Comparison of ENCODE assay signal across 2 cellular contexts in genomic region chr17:75110307-75110937, GRCh38.
TF ChIP-seq lines count a peak whose summit lies in the region.

No MANE protein-coding gene starts in this region.

TF ChIP-seq in GM12891, 5 proteins besides CTCF, POLR2A, EP300 and RAD21:
- TF ChIP-seq PAX5 (IDR thresholded peaks at IDR 0.05; ENCODE audit: insufficient read depth, low read length, severe bottlenecking): no peak
- TF ChIP-seq POLR2AphosphoS5 (IDR thresholded peaks at IDR 0.05; ENCODE audit: low read depth, low read length): no peak
- no peak for TF ChIP-seq POU2F2 (IDR thresholded peaks at IDR 0.05; ENCODE audit: low read depth, low read length)
- TF ChIP-seq SPI1 (IDR thresholded peaks at IDR 0.05; ENCODE audit: low read depth, low read length): no peak
- no peak for TF ChIP-seq TAF1 (IDR thresholded peaks at IDR 0.05; ENCODE audit: low read depth, low read length)

TF ChIP-seq in HepG2, 621 proteins besides CTCF, POLR2A, EP300 and RAD21 (continues in another document):
- TF ChIP-seq ZNF710 (CRISPR knock-in tag; IDR thresholded peaks at IDR 0.05; ENCODE audit: borderline replicate concordance) (0 out of 2 replicates have a peak, but pooled peaks have one; percentile 36), ADNP (CRISPR knock-in tag; IDR thresholded peaks at IDR 0.05) (peak; percentile 48; the same call in 1 of the 2 replicates), ZBTB37 (CRISPR knock-in tag; IDR thresholded peaks at IDR 0.05) (peak; percentile 56; the same call in 1 of the 2 replicates), ZMYM3 (CRISPR knock-in tag; IDR thresholded peaks at IDR 0.05) (peak; percentile 90), NFKB2 (CRISPR knock-in tag; IDR thresholded peaks at IDR 0.05; ENCODE audit: borderline replicate concordance) (peak; percentile 5; the same call in 1 of the 2 replicates), ATF7-NPFF (CRISPR knock-in tag; IDR thresholded peaks at IDR 0.05; ENCODE audit: low read depth) (0 out of 2 replicates have a peak, but pooled peaks have one; percentile 20), YEATS4 (CRISPR knock-in tag; IDR thresholded peaks at IDR 0.05; ENCODE audit: borderline replicate concordance) (0 out of 2 replicates have a peak, but pooled peaks have one; percentile 12), ZBTB49 (CRISPR knock-in tag; IDR thresholded peaks at IDR 0.05; ENCODE audit: borderline replicate concordance) (no peak), ZNF614 (CRISPR knock-in tag; IDR thresholded peaks at IDR 0.05; ENCODE audit: borderline replicate concordance) (0 out of 2 replicates have a peak, but pooled peaks have one; percentile 14), ZNF292 (CRISPR knock-in tag; IDR thresholded peaks at IDR 0.05; ENCODE audit: borderline replicate concordance, low read depth) (0 out of 2 replicates have a peak, but pooled peaks have one; percentile 38), SALL1 (CRISPR knock-in tag; IDR thresholded peaks at IDR 0.05) (0 out of 2 replicates have a peak, but pooled peaks have one; percentile 11), IRF9 (CRISPR knock-in tag; IDR thresholded peaks at IDR 0.05; ENCODE audit: borderline replicate concordance) (0 out of 2 replicates have a peak, but pooled peaks have one; percentile 19), NR2C2 (CRISPR knock-in tag; IDR thresholded peaks at IDR 0.05; ENCODE audit: borderline replicate concordance) (no peak), SP140L (CRISPR knock-in tag; IDR thresholded peaks at IDR 0.05; ENCODE audit: borderline replicate concordance) (no peak), ZEB1 (IDR thresholded peaks at IDR 0.05; ENCODE audit: insufficient replicate concordance, low read depth) (peak; percentile 11), HIVEP1 (CRISPR knock-in tag; IDR thresholded peaks at IDR 0.05) (peak; percentile 66; the same call in 1 of the 2 replicates), REST (IDR thresholded peaks at IDR 0.05; ENCODE audit: borderline replicate concordance in 1 of 2, low read depth in 1 of 2, low read length in 2 of 2) (no peak), KDM5B (CRISPR knock-in tag; IDR thresholded peaks at IDR 0.05; ENCODE audit: borderline replicate concordance) (peak; percentile 60; the same call in 1 of the 2 replicates), DR1 (CRISPR knock-in tag; IDR thresholded peaks at IDR 0.05) (0 out of 2 replicates have a peak, but pooled peaks have one; percentile 48), ZNF792 (CRISPR knock-in tag; IDR thresholded peaks at IDR 0.05) (0 out of 2 replicates have a peak, but pooled peaks have one; percentile 12), CBX2 (IDR thresholded peaks at IDR 0.05; ENCODE audit: low read depth, low read length) (no peak), CBX2 (CRISPR knock-in tag; IDR thresholded peaks at IDR 0.05; ENCODE audit: low read depth) (no peak), ZBTB39 (CRISPR knock-in tag; IDR thresholded peaks at IDR 0.05) (0 out of 2 replicates have a peak, but pooled peaks have one; percentile 3), BRF2 (CRISPR knock-in tag; IDR thresholded peaks at IDR 0.05) (no peak), SRF (IDR thresholded peaks at IDR 0.05; ENCODE audit: low read depth, low read length) (no peak), JARID2 (CRISPR knock-in tag; IDR thresholded peaks at IDR 0.05; ENCODE audit: insufficient replicate concordance) (no peak), POLR2AphosphoS5 (IDR thresholded peaks at IDR 0.05; ENCODE audit: low read depth, low read length) (no peak), SOX6 (IDR thresholded peaks at IDR 0.05) (no peak), SOX6 (CRISPR knock-in tag; IDR thresholded peaks at IDR 0.05) (0 out of 2 replicates have a peak, but pooled peaks have one; percentile 14), MYC (CRISPR knock-in tag; IDR thresholded peaks at IDR 0.05; ENCODE audit: borderline replicate concordance) (no peak), ZNF776 (CRISPR knock-in tag; IDR thresholded peaks at IDR 0.05) (no peak), TRAFD1 (CRISPR knock-in tag; IDR thresholded peaks at IDR 0.05; ENCODE audit: borderline replicate concordance) (0 out of 2 replicates have a peak, but pooled peaks have one; percentile 35), PITX1 (CRISPR knock-in tag; IDR thresholded peaks at IDR 0.05) (peak; percentile 34; the same call in 1 of the 2 replicates), ZBTB38 (CRISPR knock-in tag; IDR thresholded peaks at IDR 0.05) (peak; percentile 87), CHD4 (IDR thresholded peaks at IDR 0.05; ENCODE audit: borderline replicate concordance, low read length) (peak; percentile 85), HNRNPL (IDR thresholded peaks at IDR 0.05; ENCODE audit: low read depth, low read length) (0 out of 2 replicates have a peak, but pooled peaks have one; percentile 9), ZNF333 (CRISPR knock-in tag; IDR thresholded peaks at IDR 0.05; ENCODE audit: borderline replicate concordance) (peak; percentile 84; the same call in 1 of the 2 replicates), MXD1 (CRISPR knock-in tag; IDR thresholded peaks at IDR 0.05) (peak; percentile 69; the same call in 1 of the 2 replicates), ZNF747 (CRISPR knock-in tag; IDR thresholded peaks at IDR 0.05; ENCODE audit: borderline replicate concordance) (peak; percentile 56; the same call in 1 of the 2 replicates), ZNF576 (CRISPR knock-in tag; IDR thresholded peaks at IDR 0.05) (0 out of 2 replicates have a peak, but pooled peaks have one; percentile 57), POGZ (CRISPR knock-in tag; IDR thresholded peaks at IDR 0.05) (0 out of 2 replicates have a peak, but pooled peaks have one; percentile 28), JUNB (CRISPR knock-in tag; IDR thresholded peaks at IDR 0.05; ENCODE audit: borderline replicate concordance) (no peak), TBL1XR1 (IDR thresholded peaks at IDR 0.05; ENCODE audit: borderline replicate concordance, low read length, partially characterized antibody) (no peak), TCF12 (IDR thresholded peaks at IDR 0.05) (no peak), TCF12 (CRISPR knock-in tag; IDR thresholded peaks at IDR 0.05) (peak; percentile 57; the same call in 1 of the 2 replicates)
